In genomic region chr7:7829667-7830066, GRCh38 we compare ENCODE assay signal across 18 cellular contexts.
A peak's percentile ranks its signal among the peaks of the same experiment; 100 is the strongest.
DNase-seq lines count a peak whose midpoint lies in the region; TF ChIP-seq lines count a peak whose summit lies in the region.
"Had no signal": no experiment of that assay in that cellular context is flagged by ENCODE, and none has a peak within 500 bp of the region (broad histone marks: within the 10 kb centered on the region; RNA-seq: fewer than 3 reads in every experiment).

No MANE protein-coding gene starts in this region.

- no peaks in the 10 kb centered on the region for H3K9me3 ChIP-seq in smooth muscle cell (replicated peaks; ENCODE audit: low read depth)
- H3K9me3 ChIP-seq in neuronal stem cell (replicated peaks in 1 of 2; ENCODE audit: control insufficient read depth in 2 of 2, insufficient read depth in 1 of 2, low read depth in 1 of 2, low read length in 2 of 2): peaks cover 0 to 2% of the 10 kb centered on the region in 2 donors
- H3K9me3 ChIP-seq: lower lobe of right lung had no signal

- H3K27ac ChIP-seq in smooth muscle cell (ENCODE audit: low read depth) (peak overlapping the region; percentile 72), neuronal stem cell (replicated peaks; ENCODE audit: low read length) (no peak overlapping the region)
- H3K27ac ChIP-seq: lower lobe of right lung had no signal

- H3K9ac ChIP-seq in smooth muscle cell (ENCODE audit: low read depth) (no peak overlapping the region), neuronal stem cell (ENCODE audit: low read depth, low read length, poor library complexity) (no peak overlapping the region)

- TF ChIP-seq CTCF in smooth muscle cell (IDR thresholded peaks at IDR 0.05; ENCODE audit: borderline replicate concordance, insufficient read depth, poor library complexity, severe bottlenecking): no peak

- H2AFZ ChIP-seq in smooth muscle cell (ENCODE audit: low read depth) (no peak overlapping the region), neuronal stem cell (ENCODE audit: low read length) (no peak overlapping the region)

- H3K36me3 ChIP-seq in smooth muscle cell (ENCODE audit: low read depth) (no peaks in the 10 kb centered on the region), neuronal stem cell (replicated peaks in 1 of 2; ENCODE audit: control insufficient read depth in 2 of 2, insufficient read depth in 2 of 2, low read length in 2 of 2) (no peaks in the 10 kb centered on the region)
- H3K36me3 ChIP-seq: lower lobe of right lung had no signal

- no peak overlapping the region for H3K14ac ChIP-seq in neuronal stem cell (ENCODE audit: low read length)

- no peak overlapping the region for H2AK5ac ChIP-seq in neuronal stem cell (ENCODE audit: low read depth, low read length)

- no peaks in the 10 kb centered on the region for H3F3A ChIP-seq in smooth muscle cell (ENCODE audit: low read depth)

- H4K20me1 ChIP-seq in smooth muscle cell (ENCODE audit: low read depth): no peaks in the 10 kb centered on the region

- DNase-seq in NCI-H2029 (lab: John Stamatoyannopoulos, UW): peak; percentile 28
- DNase-seq in NCI-H2029 treated with DMSO at 0.1 percent for 48 hours (lab: John Stamatoyannopoulos, UW): no peak
- DNase-seq in SK-MEL-5 (ENCODE audit: low read depth, low spot score): peak; percentile 9
- peak; percentile 48 for DNase-seq in islet precursor cell
- DNase-seq in smooth muscle cell (lab: John Stamatoyannopoulos, UW; ENCODE audit: unreplicated experiment): no peak
- no peak for DNase-seq in activated gamma-delta T cell treated with Interleukin-2 at 50 U/mL for 16 hours
- no peak for DNase-seq in neuronal stem cell (ENCODE audit: low spot score)
- DNase-seq in SIG-M5 (lab: John Stamatoyannopoulos, UW): no peak
- DNase-seq: activated CD4-positive, CD25-positive, alpha-beta regulatory T cell treated with anti-CD3 and anti-CD28 coated beads, Interleukin-2, amount 50 U/mL, for 72 hours; activated CD8-positive, alpha-beta memory T cell treated with anti-CD3 and anti-CD28 coated beads, Interleukin-2, amount 10 ng/mL, durations not matched to agents 7 days and 5 days; activated naive CD4-positive, alpha-beta T cell; cortex of kidney; H9; Karpas-422; lower lobe of right lung; NCI-H510A treated with DMSO at 0.1 percent for 48 hours; stimulated activated naive CD4-positive, alpha-beta T cell treated with Interleukin-2 at 50 U/mL for 16 hours; T-helper 9 cell had no signal

- no peak overlapping the region for H2BK15ac ChIP-seq in neuronal stem cell (ENCODE audit: low read length)

- in situ Hi-C loops in SK-MEL-5 (cut with HindIII; ENCODE audit: low pct_unique_long_range_greater_than_20kb, low sequenced_read_pairs): no loop called here

- peaks cover 8% of the 10 kb centered on the region for H3K4me1 ChIP-seq in smooth muscle cell (ENCODE audit: low read depth)
- H3K4me1 ChIP-seq in neuronal stem cell (ENCODE audit: control insufficient read depth in 2 of 2, insufficient read depth in 1 of 2, low read depth in 1 of 2, low read length in 2 of 2): peaks cover 0 to 2% of the 10 kb centered on the region in 2 donors
- H3K4me1 ChIP-seq: lower lobe of right lung had no signal

- no peak overlapping the region for H3K4me3 ChIP-seq in smooth muscle cell
- no peak overlapping the region for H3K4me3 ChIP-seq in neuronal stem cell (ENCODE audit: low read length in 2 of 2)
- H3K4me3 ChIP-seq: lower lobe of right lung had no signal

- H4K8ac ChIP-seq in neuronal stem cell (ENCODE audit: low read depth, low read length): no peak overlapping the region

- 80% methylated on average over 2 of the region's 2 CpGs for WGBS in smooth muscle cell (ENCODE audit: low lambda C conversion rate)
- no CpG with 5 or more reads among the region's 2 CpGs for WGBS in neuronal stem cell (ENCODE audit: extremely low coverage in 2 of 2, insufficient read length in 2 of 2, insufficient replicate concordance in 1 of 2), 2 donors

- no peak overlapping the region for H3K23ac ChIP-seq in neuronal stem cell (ENCODE audit: low read depth, low read length, poor library complexity)

- no peak overlapping the region for H2BK12ac ChIP-seq in neuronal stem cell (ENCODE audit: low read length)

- no peak overlapping the region for H3K4ac ChIP-seq in neuronal stem cell (ENCODE audit: low read length)

- H3K18ac ChIP-seq in neuronal stem cell (ENCODE audit: low read length): no peak overlapping the region

- no peak overlapping the region for H3K4me2 ChIP-seq in smooth muscle cell
- H3K4me2 ChIP-seq in neuronal stem cell (ENCODE audit: insufficient read depth, low read length, poor library complexity, severe bottlenecking): no peak overlapping the region

- H3K27me3 ChIP-seq in smooth muscle cell (ENCODE audit: low read depth) (no peaks in the 10 kb centered on the region), neuronal stem cell (ENCODE audit: control insufficient read depth in 3 of 3, insufficient read depth in 3 of 3, low read depth in 1 of 3, low read length in 3 of 3) (no peaks in the 10 kb centered on the region)

- H3K79me2 ChIP-seq in smooth muscle cell (ENCODE audit: low read depth): no peaks in the 10 kb centered on the region

- no peak overlapping the region for H2BK120ac ChIP-seq in neuronal stem cell (ENCODE audit: low read depth, low read length)

- no peaks in the 10 kb centered on the region for H3K79me1 ChIP-seq in neuronal stem cell (ENCODE audit: low read depth, low read length)

- H4K91ac ChIP-seq in neuronal stem cell (ENCODE audit: low read depth, low read length, poor library complexity): no peak overlapping the region

- no peak overlapping the region for H2BK5ac ChIP-seq in neuronal stem cell (ENCODE audit: low read length)

Comparison
In these comparisons a context has a peak if more than half of its experiments do, and no peak if none do; other contexts are left out.
1. DNase-seq: peak in NCI-H2029 (single experiment), SK-MEL-5 (single experiment) and islet precursor cell (single experiment); none in NCI-H2029 treated with DMSO at 0.1 percent for 48 hours (single experiment), smooth muscle cell (single experiment), activated gamma-delta T cell treated with Interleukin-2 at 50 U/mL for 16 hours (single experiment), neuronal stem cell (single experiment) and SIG-M5 (single experiment).